Comparison of ENCODE assay signal across 1 cellular context in the genomic region with DNA sequence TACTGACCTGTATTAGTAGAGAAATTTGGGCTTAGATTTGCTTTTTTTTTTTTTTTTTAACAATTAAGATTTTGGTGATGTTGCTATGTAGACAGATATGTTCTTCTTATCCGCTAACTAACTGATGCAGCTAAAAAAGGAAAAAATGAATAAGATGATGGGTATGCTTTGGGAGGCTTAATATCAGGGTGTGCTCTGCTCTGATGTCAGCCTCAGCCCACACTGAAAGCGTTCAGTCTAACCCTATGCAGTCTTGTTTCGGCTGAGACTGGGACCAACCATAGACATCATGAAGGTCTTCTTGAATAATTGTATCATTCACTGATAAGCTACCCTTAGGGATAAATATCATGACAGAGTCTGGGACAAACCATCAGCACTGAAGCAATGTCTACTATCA.
TF ChIP-seq lines count a peak whose summit lies in the region.

No MANE protein-coding gene starts in this region.

TF ChIP-seq in SK-N-SH treated with all-trans-retinoic acid at 6 μM for 48 hours, 23 proteins besides CTCF, POLR2A, EP300 and RAD21 (continued from another document):
- TF ChIP-seq, protein P1, sequence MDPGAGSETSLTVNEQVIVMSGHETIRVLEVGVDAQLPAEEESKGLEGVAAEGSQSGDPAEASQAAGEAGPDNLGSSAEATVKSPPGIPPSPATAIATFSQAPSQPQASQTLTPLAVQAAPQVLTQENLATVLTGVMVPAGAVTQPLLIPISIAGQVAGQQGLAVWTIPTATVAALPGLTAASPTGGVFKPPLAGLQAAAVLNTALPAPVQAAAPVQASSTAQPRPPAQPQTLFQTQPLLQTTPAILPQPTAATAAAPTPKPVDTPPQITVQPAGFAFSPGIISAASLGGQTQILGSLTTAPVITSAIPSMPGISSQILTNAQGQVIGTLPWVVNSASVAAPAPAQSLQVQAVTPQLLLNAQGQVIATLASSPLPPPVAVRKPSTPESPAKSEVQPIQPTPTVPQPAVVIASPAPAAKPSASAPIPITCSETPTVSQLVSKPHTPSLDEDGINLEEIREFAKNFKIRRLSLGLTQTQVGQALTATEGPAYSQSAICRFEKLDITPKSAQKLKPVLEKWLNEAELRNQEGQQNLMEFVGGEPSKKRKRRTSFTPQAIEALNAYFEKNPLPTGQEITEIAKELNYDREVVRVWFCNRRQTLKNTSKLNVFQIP (CRISPR knock-in tag; IDR thresholded peaks at IDR 0.05; ENCODE audit: borderline replicate concordance, low read depth), result no peak
